ENCODE assay signal across 1 cellular context in the genomic region with DNA sequence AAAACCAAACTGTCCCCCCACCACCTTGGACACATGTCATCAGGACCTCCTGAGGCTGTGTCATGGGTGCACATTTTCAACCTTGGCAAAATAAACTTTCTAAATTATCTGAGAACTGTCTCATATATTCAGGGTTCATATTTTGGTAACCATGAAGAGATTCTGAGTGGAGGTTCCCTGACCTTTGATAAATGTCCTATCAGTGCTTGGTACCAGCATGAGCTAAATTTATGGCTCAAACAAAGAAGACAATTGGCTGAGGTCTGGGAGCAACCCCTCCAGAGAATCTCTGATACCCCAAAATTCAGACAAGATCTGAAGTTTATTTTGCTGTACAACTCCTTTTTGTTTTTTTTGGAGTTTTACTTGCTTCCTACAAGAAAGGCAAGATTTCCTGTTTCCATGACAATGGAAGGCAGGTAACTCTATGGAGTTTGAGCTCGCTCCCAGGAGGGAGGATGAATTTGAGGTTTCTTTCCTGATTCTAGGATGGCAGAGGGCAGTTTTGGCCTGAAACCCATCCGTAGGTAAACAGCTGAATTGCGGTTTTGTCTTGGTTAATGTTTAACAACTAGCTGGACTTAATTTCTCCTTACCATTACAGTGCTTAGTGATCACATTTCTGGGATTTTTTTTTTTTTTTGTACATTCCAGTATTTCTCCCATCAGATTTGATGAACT.
TF ChIP-seq lines count a peak whose summit lies in the region.

No MANE protein-coding gene starts in this region.

TF ChIP-seq in HepG2, 621 proteins besides CTCF, POLR2A, EP300 and RAD21 (continued from another document and continues in another):
- TF ChIP-seq, protein P1, sequence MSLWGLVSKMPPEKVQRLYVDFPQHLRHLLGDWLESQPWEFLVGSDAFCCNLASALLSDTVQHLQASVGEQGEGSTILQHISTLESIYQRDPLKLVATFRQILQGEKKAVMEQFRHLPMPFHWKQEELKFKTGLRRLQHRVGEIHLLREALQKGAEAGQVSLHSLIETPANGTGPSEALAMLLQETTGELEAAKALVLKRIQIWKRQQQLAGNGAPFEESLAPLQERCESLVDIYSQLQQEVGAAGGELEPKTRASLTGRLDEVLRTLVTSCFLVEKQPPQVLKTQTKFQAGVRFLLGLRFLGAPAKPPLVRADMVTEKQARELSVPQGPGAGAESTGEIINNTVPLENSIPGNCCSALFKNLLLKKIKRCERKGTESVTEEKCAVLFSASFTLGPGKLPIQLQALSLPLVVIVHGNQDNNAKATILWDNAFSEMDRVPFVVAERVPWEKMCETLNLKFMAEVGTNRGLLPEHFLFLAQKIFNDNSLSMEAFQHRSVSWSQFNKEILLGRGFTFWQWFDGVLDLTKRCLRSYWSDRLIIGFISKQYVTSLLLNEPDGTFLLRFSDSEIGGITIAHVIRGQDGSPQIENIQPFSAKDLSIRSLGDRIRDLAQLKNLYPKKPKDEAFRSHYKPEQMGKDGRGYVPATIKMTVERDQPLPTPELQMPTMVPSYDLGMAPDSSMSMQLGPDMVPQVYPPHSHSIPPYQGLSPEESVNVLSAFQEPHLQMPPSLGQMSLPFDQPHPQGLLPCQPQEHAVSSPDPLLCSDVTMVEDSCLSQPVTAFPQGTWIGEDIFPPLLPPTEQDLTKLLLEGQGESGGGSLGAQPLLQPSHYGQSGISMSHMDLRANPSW (CRISPR knock-in tag; IDR thresholded peaks at IDR 0.05; ENCODE audit: borderline replicate concordance) = peak; percentile 64; the same call in 1 of the 2 replicates
- TF ChIP-seq SRF (IDR thresholded peaks at IDR 0.05; ENCODE audit: low read depth, low read length) = no peak
- TF ChIP-seq DR1 (CRISPR knock-in tag; IDR thresholded peaks at IDR 0.05) = no peak
- no peak for TF ChIP-seq ISX (CRISPR knock-in tag; conservative IDR thresholded peaks at IDR 0.05)
- TF ChIP-seq ATF7-NPFF (CRISPR knock-in tag; IDR thresholded peaks at IDR 0.05; ENCODE audit: low read depth) = no peak
- no peak for TF ChIP-seq ZNF891 (CRISPR knock-in tag; IDR thresholded peaks at IDR 0.05)
- TF ChIP-seq ZNF335 (CRISPR knock-in tag; IDR thresholded peaks at IDR 0.05) = no peak
- TF ChIP-seq, protein P2, sequence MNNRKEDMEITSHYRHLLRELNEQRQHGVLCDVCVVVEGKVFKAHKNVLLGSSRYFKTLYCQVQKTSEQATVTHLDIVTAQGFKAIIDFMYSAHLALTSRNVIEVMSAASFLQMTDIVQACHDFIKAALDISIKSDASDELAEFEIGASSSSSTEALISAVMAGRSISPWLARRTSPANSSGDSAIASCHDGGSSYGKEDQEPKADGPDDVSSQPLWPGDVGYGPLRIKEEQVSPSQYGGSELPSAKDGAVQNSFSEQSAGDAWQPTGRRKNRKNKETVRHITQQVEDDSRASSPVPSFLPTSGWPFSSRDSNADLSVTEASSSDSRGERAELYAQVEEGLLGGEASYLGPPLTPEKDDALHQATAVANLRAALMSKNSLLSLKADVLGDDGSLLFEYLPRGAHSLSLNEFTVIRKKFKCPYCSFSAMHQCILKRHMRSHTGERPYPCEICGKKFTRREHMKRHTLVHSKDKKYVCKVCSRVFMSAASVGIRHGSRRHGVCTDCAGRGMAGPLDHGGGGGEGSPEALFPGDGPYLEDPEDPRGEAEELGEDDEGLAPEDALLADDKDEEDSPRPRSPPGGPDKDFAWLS (CRISPR knock-in tag; IDR thresholded peaks at IDR 0.05; ENCODE audit: borderline replicate concordance) = no peak
- TF ChIP-seq ZNF652 (CRISPR knock-in tag; IDR thresholded peaks at IDR 0.05; ENCODE audit: borderline replicate concordance, low read depth) = peak; percentile 34; the same call in 1 of the 2 replicates
- no peak for TF ChIP-seq NFE2 (CRISPR knock-in tag; IDR thresholded peaks at IDR 0.05)
- TF ChIP-seq, protein P3, sequence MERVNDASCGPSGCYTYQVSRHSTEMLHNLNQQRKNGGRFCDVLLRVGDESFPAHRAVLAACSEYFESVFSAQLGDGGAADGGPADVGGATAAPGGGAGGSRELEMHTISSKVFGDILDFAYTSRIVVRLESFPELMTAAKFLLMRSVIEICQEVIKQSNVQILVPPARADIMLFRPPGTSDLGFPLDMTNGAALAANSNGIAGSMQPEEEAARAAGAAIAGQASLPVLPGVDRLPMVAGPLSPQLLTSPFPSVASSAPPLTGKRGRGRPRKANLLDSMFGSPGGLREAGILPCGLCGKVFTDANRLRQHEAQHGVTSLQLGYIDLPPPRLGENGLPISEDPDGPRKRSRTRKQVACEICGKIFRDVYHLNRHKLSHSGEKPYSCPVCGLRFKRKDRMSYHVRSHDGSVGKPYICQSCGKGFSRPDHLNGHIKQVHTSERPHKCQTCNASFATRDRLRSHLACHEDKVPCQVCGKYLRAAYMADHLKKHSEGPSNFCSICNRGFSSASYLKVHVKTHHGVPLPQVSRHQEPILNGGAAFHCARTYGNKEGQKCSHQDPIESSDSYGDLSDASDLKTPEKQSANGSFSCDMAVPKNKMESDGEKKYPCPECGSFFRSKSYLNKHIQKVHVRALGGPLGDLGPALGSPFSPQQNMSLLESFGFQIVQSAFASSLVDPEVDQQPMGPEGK (CRISPR knock-in tag; IDR thresholded peaks at IDR 0.05) = no peak
- TF ChIP-seq SATB2 (CRISPR knock-in tag; IDR thresholded peaks at IDR 0.05) = no peak
- TF ChIP-seq LCORL (IDR thresholded peaks at IDR 0.05) = no peak
- peak; percentile 52; the same call in 1 of the 2 replicates for TF ChIP-seq LCORL (CRISPR knock-in tag; IDR thresholded peaks at IDR 0.05)
- no peak for TF ChIP-seq FLYWCH1 (CRISPR knock-in tag; IDR thresholded peaks at IDR 0.05)
- peak; percentile 48; the same call in 1 of the 2 replicates for TF ChIP-seq SMAD3 (CRISPR knock-in tag; IDR thresholded peaks at IDR 0.05)
- TF ChIP-seq, protein P4, sequence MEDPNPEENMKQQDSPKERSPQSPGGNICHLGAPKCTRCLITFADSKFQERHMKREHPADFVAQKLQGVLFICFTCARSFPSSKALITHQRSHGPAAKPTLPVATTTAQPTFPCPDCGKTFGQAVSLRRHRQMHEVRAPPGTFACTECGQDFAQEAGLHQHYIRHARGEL (CRISPR knock-in tag; IDR thresholded peaks at IDR 0.05) = no peak
- no peak for TF ChIP-seq JUNB (CRISPR knock-in tag; IDR thresholded peaks at IDR 0.05; ENCODE audit: borderline replicate concordance)
- TF ChIP-seq, protein P5, sequence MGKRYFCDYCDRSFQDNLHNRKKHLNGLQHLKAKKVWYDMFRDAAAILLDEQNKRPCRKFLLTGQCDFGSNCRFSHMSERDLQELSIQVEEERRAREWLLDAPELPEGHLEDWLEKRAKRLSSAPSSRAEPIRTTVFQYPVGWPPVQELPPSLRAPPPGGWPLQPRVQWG (CRISPR knock-in tag; IDR thresholded peaks at IDR 0.05; ENCODE audit: borderline replicate concordance, low read depth) = no peak
- TF ChIP-seq, protein P6, sequence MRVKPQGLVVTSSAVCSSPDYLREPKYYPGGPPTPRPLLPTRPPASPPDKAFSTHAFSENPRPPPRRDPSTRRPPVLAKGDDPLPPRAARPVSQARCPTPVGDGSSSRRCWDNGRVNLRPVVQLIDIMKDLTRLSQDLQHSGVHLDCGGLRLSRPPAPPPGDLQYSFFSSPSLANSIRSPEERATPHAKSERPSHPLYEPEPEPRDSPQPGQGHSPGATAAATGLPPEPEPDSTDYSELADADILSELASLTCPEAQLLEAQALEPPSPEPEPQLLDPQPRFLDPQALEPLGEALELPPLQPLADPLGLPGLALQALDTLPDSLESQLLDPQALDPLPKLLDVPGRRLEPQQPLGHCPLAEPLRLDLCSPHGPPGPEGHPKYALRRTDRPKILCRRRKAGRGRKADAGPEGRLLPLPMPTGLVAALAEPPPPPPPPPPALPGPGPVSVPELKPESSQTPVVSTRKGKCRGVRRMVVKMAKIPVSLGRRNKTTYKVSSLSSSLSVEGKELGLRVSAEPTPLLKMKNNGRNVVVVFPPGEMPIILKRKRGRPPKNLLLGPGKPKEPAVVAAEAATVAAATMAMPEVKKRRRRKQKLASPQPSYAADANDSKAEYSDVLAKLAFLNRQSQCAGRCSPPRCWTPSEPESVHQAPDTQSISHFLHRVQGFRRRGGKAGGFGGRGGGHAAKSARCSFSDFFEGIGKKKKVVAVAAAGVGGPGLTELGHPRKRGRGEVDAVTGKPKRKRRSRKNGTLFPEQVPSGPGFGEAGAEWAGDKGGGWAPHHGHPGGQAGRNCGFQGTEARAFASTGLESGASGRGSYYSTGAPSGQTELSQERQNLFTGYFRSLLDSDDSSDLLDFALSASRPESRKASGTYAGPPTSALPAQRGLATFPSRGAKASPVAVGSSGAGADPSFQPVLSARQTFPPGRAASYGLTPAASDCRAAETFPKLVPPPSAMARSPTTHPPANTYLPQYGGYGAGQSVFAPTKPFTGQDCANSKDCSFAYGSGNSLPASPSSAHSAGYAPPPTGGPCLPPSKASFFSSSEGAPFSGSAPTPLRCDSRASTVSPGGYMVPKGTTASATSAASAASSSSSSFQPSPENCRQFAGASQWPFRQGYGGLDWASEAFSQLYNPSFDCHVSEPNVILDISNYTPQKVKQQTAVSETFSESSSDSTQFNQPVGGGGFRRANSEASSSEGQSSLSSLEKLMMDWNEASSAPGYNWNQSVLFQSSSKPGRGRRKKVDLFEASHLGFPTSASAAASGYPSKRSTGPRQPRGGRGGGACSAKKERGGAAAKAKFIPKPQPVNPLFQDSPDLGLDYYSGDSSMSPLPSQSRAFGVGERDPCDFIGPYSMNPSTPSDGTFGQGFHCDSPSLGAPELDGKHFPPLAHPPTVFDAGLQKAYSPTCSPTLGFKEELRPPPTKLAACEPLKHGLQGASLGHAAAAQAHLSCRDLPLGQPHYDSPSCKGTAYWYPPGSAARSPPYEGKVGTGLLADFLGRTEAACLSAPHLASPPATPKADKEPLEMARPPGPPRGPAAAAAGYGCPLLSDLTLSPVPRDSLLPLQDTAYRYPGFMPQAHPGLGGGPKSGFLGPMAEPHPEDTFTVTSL (CRISPR knock-in tag; IDR thresholded peaks at IDR 0.05; ENCODE audit: borderline replicate concordance) = no peak
- no peak for TF ChIP-seq ZNF768 (CRISPR knock-in tag; IDR thresholded peaks at IDR 0.05)
- no peak for TF ChIP-seq ZNF232 (CRISPR knock-in tag; IDR thresholded peaks at IDR 0.05; ENCODE audit: borderline replicate concordance)
- no peak for TF ChIP-seq CENPX (CRISPR knock-in tag; IDR thresholded peaks at IDR 0.05)
- TF ChIP-seq GABPA (IDR thresholded peaks at IDR 0.05; ENCODE audit: low read depth, low read length) = no peak
- TF ChIP-seq GABPA (CRISPR knock-in tag; IDR thresholded peaks at IDR 0.05; ENCODE audit: low read depth) = no peak
- TF ChIP-seq TGIF2 (CRISPR knock-in tag; IDR thresholded peaks at IDR 0.05) = no peak
- no peak for TF ChIP-seq ZNF253 (CRISPR knock-in tag; IDR thresholded peaks at IDR 0.05; ENCODE audit: borderline replicate concordance)
- no peak for TF ChIP-seq MIXL1 (CRISPR knock-in tag; IDR thresholded peaks at IDR 0.05)
- TF ChIP-seq NAIF1 (CRISPR knock-in tag; IDR thresholded peaks at IDR 0.05; ENCODE audit: borderline replicate concordance) = no peak
- TF ChIP-seq HOXD1 (CRISPR knock-in tag; IDR thresholded peaks at IDR 0.05) = no peak
- TF ChIP-seq, protein P7, sequence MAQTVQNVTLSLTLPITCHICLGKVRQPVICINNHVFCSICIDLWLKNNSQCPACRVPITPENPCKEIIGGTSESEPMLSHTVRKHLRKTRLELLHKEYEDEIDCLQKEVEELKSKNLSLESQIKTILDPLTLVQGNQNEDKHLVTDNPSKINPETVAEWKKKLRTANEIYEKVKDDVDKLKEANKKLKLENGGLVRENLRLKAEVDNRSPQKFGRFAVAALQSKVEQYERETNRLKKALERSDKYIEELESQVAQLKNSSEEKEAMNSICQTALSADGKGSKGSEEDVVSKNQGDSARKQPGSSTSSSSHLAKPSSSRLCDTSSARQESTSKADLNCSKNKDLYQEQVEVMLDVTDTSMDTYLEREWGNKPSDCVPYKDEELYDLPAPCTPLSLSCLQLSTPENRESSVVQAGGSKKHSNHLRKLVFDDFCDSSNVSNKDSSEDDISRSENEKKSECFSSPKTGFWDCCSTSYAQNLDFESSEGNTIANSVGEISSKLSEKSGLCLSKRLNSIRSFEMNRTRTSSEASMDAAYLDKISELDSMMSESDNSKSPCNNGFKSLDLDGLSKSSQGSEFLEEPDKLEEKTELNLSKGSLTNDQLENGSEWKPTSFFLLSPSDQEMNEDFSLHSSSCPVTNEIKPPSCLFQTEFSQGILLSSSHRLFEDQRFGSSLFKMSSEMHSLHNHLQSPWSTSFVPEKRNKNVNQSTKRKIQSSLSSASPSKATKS (CRISPR knock-in tag; IDR thresholded peaks at IDR 0.05) = 0 out of 2 replicates have a peak, but pooled peaks have one; percentile 31
- no peak for TF ChIP-seq ETV6 (CRISPR knock-in tag; conservative IDR thresholded peaks at IDR 0.05)
- peak; percentile 50; the same call in 1 of the 2 replicates for TF ChIP-seq RCOR2 (CRISPR knock-in tag; IDR thresholded peaks at IDR 0.05)
- TF ChIP-seq, protein P8, sequence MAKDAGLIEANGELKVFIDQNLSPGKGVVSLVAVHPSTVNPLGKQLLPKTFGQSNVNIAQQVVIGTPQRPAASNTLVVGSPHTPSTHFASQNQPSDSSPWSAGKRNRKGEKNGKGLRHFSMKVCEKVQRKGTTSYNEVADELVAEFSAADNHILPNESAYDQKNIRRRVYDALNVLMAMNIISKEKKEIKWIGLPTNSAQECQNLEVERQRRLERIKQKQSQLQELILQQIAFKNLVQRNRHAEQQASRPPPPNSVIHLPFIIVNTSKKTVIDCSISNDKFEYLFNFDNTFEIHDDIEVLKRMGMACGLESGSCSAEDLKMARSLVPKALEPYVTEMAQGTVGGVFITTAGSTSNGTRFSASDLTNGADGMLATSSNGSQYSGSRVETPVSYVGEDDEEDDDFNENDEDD (CRISPR knock-in tag; IDR thresholded peaks at IDR 0.05; ENCODE audit: borderline replicate concordance) = no peak
- TF ChIP-seq TOPORS (CRISPR knock-in tag; IDR thresholded peaks at IDR 0.05) = no peak
- TF ChIP-seq HES4 (CRISPR knock-in tag; IDR thresholded peaks at IDR 0.05; ENCODE audit: borderline replicate concordance) = no peak
- TF ChIP-seq FOXK2 (IDR thresholded peaks at IDR 0.05) = no peak
- TF ChIP-seq KMT2B (CRISPR knock-in tag; IDR thresholded peaks at IDR 0.05) = no peak
- peak; percentile 66; the same call in 1 of the 2 replicates for TF ChIP-seq ZNF766 (CRISPR knock-in tag; IDR thresholded peaks at IDR 0.05; ENCODE audit: borderline replicate concordance)
- no peak for TF ChIP-seq HNRNPUL1 (IDR thresholded peaks at IDR 0.05; ENCODE audit: low read depth, low read length)
- TF ChIP-seq, protein P9, sequence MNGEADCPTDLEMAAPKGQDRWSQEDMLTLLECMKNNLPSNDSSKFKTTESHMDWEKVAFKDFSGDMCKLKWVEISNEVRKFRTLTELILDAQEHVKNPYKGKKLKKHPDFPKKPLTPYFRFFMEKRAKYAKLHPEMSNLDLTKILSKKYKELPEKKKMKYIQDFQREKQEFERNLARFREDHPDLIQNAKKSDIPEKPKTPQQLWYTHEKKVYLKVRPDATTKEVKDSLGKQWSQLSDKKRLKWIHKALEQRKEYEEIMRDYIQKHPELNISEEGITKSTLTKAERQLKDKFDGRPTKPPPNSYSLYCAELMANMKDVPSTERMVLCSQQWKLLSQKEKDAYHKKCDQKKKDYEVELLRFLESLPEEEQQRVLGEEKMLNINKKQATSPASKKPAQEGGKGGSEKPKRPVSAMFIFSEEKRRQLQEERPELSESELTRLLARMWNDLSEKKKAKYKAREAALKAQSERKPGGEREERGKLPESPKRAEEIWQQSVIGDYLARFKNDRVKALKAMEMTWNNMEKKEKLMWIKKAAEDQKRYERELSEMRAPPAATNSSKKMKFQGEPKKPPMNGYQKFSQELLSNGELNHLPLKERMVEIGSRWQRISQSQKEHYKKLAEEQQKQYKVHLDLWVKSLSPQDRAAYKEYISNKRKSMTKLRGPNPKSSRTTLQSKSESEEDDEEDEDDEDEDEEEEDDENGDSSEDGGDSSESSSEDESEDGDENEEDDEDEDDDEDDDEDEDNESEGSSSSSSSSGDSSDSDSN (CRISPR knock-in tag; IDR thresholded peaks at IDR 0.05) = no peak
